Comparison of ENCODE assay signal across 26 cellular contexts in genomic region chr5:128234928-128235641, GRCh38.
"Had no signal": no experiment of that assay in that cellular context is flagged by ENCODE, and none has a peak within 500 bp of the region (broad histone marks: within the 10 kb centered on the region; RNA-seq: fewer than 3 reads in every experiment).

No MANE protein-coding gene starts in this region.

- H3K27me3 ChIP-seq: gastrocnemius medialis, neural progenitor cell, sigmoid colon, spleen, suprapubic skin, transverse colon, upper lobe of right lung, uterus had no signal

- DNase-seq: dorsolateral prefrontal cortex; effector CD4-positive, alpha-beta T cell; foreskin fibroblast; gastrocnemius medialis; head of caudate nucleus; mucosa of descending colon; naive B cell; nucleus accumbens; sigmoid colon; spleen; stimulated activated CD4-positive, alpha-beta T cell treated with anti-CD3 and anti-CD28 coated beads, Interleukin-2, amount 100 ng/mL, for 48 hours; stimulated activated naive CD4-positive, alpha-beta T cell; stimulated activated naive CD8-positive, alpha-beta T cell treated with anti-CD3 and anti-CD28 coated beads, Interleukin-15, amount 100 ng/mL, for 72 hours; transverse colon; upper lobe of right lung; uterus had no signal

- H3K27ac ChIP-seq: dorsolateral prefrontal cortex, epithelial cell of prostate, gastrocnemius medialis, neural progenitor cell, prostate gland, sigmoid colon, spleen, suprapubic skin, transverse colon, upper lobe of right lung, uterus had no signal

- H3K27ac Mint-ChIP-seq: memory B cell; mesothelial cell of epicardium; naive B cell; natural killer cell treated with Interleukin-12 subunit alpha and Interleukin-12 subunit beta and Interleukin-15 and Interleukin-18, amount 100 ng/mL, for 72 hours; neural progenitor cell; stimulated activated naive CD8-positive, alpha-beta T cell treated with anti-CD3 and anti-CD28 coated beads, Interleukin-15, amount 100 ng/mL, for 72 hours had no signal

- H3K36me3 Mint-ChIP-seq: memory B cell; naive B cell; natural killer cell treated with Interleukin-12 subunit alpha and Interleukin-12 subunit beta and Interleukin-15 and Interleukin-18, amount 100 ng/mL, for 72 hours; neural progenitor cell had no signal

- H3K4me3 Mint-ChIP-seq: memory B cell; mesothelial cell of epicardium; naive B cell; natural killer cell treated with Interleukin-12 subunit alpha and Interleukin-12 subunit beta and Interleukin-15 and Interleukin-18, amount 100 ng/mL, for 72 hours; neural progenitor cell; stimulated activated naive CD8-positive, alpha-beta T cell treated with anti-CD3 and anti-CD28 coated beads, Interleukin-15, amount 100 ng/mL, for 72 hours had no signal

- H3K4me3 ChIP-seq: dorsolateral prefrontal cortex, gastrocnemius medialis, lung, mucosa of descending colon, neural progenitor cell, prostate gland, sigmoid colon, spleen, suprapubic skin, transverse colon, upper lobe of right lung, uterus had no signal

- FAIRE-seq: colon, keratinocyte had no signal

- H3K4me1 Mint-ChIP-seq: memory B cell; naive B cell; neural progenitor cell; stimulated activated naive CD8-positive, alpha-beta T cell treated with anti-CD3 and anti-CD28 coated beads, Interleukin-15, amount 100 ng/mL, for 72 hours had no signal

- H3K4me2 ChIP-seq: neural progenitor cell had no signal

- H3K36me3 ChIP-seq: gastrocnemius medialis, neural progenitor cell, prostate gland, sigmoid colon, spleen, suprapubic skin, transverse colon, upper lobe of right lung, uterus had no signal

- H3K9ac ChIP-seq: neural progenitor cell had no signal

- H3K4me1 ChIP-seq: gastrocnemius medialis, neural progenitor cell, prostate gland, spleen, transverse colon, upper lobe of right lung, uterus had no signal

- H3K9me3 Mint-ChIP-seq: stimulated activated naive CD8-positive, alpha-beta T cell treated with anti-CD3 and anti-CD28 coated beads, Interleukin-15, amount 100 ng/mL, for 72 hours had no signal
